1 cellular context compared by ENCODE assay signal in genomic region chr4:75289843-75290616, GRCh38.
A peak's percentile ranks its signal among the peaks of the same experiment; 100 is the strongest.
TF ChIP-seq lines count a peak whose summit lies in the region.

No MANE protein-coding gene starts in this region.

TF ChIP-seq in HepG2, 621 proteins besides CTCF, POLR2A, EP300 and RAD21:
- TF ChIP-seq ZNF142 (CRISPR knock-in tag; IDR thresholded peaks at IDR 0.05) (no peak), STAG1 (CRISPR knock-in tag; IDR thresholded peaks at IDR 0.05) (peak; percentile 74), SMC3 (IDR thresholded peaks at IDR 0.05; ENCODE audit: low read length) (peak; percentile 16; the same call in 1 of the 2 replicates), NFYC (CRISPR knock-in tag; IDR thresholded peaks at IDR 0.05) (no peak), PATZ1 (CRISPR knock-in tag; IDR thresholded peaks at IDR 0.05) (no peak)
